3 cellular contexts compared by ENCODE assay signal in the genomic region with DNA sequence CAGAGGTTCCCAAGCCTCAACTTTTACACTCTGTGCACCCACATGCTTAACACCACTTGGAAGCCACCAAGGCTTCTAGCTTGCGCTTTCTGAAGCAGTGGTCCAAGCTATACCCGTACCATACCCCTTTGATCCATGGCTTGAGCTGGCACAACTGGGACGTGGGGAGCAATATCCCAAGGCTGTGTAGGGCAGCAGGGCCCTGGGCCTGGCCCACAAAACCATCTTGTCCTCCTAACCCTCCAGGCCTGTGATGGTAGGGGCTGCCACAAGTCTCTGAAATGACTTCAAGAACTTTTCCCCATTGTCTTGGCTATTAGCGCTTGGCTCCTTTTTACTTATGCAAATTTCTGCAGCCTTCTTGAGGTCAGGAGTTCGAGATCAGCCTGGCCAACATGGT.
TF ChIP-seq lines count a peak whose summit lies in the region.

No MANE protein-coding gene starts in this region.

TF ChIP-seq in A549, 52 proteins besides CTCF, POLR2A, EP300 and RAD21:
- TF ChIP-seq ZFP36 (IDR thresholded peaks at IDR 0.05; ENCODE audit: borderline replicate concordance, partially characterized antibody) (peak; percentile 12), MYC (IDR thresholded peaks at IDR 0.05; ENCODE audit: borderline replicate concordance, low read length) (no peak)

TF ChIP-seq in HEK293, 187 proteins besides CTCF, POLR2A, EP300 and RAD21:
- TF ChIP-seq IKZF3 (tag by site-specific recombination; IDR thresholded peaks at IDR 0.05) (no peak), ZNF585B (tag by site-specific recombination; IDR thresholded peaks at IDR 0.05) (peak; percentile 95), ZNF324 (tag by site-specific recombination; IDR thresholded peaks at IDR 0.05) (no peak), ZNF394 (tag by site-specific recombination; IDR thresholded peaks at IDR 0.05; ENCODE audit: borderline replicate concordance) (no peak), ZNF266 (tag by site-specific recombination; IDR thresholded peaks at IDR 0.05; ENCODE audit: low read depth) (no peak), ZNF558 (tag by site-specific recombination; IDR thresholded peaks at IDR 0.05) (peak; percentile 29; the same call in 1 of the 2 replicates)
TF ChIP-seq in HEK293: peak in this region for 2.

TF ChIP-seq in K562, 482 proteins besides CTCF, POLR2A, EP300 and RAD21:
- TF ChIP-seq, protein P1, sequence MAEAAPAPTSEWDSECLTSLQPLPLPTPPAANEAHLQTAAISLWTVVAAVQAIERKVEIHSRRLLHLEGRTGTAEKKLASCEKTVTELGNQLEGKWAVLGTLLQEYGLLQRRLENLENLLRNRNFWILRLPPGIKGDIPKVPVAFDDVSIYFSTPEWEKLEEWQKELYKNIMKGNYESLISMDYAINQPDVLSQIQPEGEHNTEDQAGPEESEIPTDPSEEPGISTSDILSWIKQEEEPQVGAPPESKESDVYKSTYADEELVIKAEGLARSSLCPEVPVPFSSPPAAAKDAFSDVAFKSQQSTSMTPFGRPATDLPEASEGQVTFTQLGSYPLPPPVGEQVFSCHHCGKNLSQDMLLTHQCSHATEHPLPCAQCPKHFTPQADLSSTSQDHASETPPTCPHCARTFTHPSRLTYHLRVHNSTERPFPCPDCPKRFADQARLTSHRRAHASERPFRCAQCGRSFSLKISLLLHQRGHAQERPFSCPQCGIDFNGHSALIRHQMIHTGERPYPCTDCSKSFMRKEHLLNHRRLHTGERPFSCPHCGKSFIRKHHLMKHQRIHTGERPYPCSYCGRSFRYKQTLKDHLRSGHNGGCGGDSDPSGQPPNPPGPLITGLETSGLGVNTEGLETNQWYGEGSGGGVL (CRISPR knock-in tag; IDR thresholded peaks at IDR 0.05), result no peak
- peak; percentile 25 for TF ChIP-seq ZFP36 (IDR thresholded peaks at IDR 0.05; ENCODE audit: low read depth, low read length, partially characterized antibody)
TF ChIP-seq in K562: peak in this region for 1.
